In the genomic region with DNA sequence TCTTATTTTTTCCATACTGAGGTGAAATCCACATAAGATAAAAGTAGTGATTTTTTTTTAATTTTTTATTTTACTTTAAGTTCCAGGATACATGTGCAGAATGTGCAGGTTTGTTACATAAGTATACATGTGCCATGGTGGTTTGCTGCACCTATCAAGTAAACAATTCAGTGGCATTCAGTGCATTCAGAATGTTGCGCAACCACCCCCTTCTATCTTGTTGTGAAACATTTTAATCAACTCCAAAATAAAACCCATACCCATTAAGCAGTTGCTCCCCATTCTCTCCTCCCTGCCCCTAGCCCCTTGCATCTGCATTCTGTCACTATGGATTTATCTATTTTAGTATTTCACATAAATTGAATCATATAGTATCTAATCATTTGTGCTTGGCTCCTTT, we compare ENCODE assay signal across 18 cellular contexts.
"Had no signal": no experiment of that assay in that cellular context is flagged by ENCODE, and none has a peak within 500 bp of the region (broad histone marks: within the 10 kb centered on the region; RNA-seq: fewer than 3 reads in every experiment).

No MANE protein-coding gene starts in this region.

- H3K9ac ChIP-seq: neural progenitor cell had no signal

- H3K36me3 ChIP-seq: neural progenitor cell, ovary, suprapubic skin, thyroid gland had no signal

- H3K27ac ChIP-seq: foreskin keratinocyte, neural progenitor cell, ovary, suprapubic skin, thyroid gland had no signal

- H3K27me3 ChIP-seq: foreskin keratinocyte, neural progenitor cell, ovary, suprapubic skin, thyroid gland had no signal

- H3K4me2 ChIP-seq: neural progenitor cell had no signal

- H3K9me3 ChIP-seq: ovary, suprapubic skin, thyroid gland had no signal

- H3K4me3 ChIP-seq: lung, neural progenitor cell, ovary, suprapubic skin, thyroid gland had no signal

- H3K4me1 ChIP-seq: neural progenitor cell, suprapubic skin, thyroid gland had no signal

- DNase-seq: effector memory CD8-positive, alpha-beta T cell; erythroblast; foreskin keratinocyte; left colon; left ventricle myocardium superior; mesenchymal stem cell; midbrain; nucleus accumbens; ovary; right cardiac atrium; stimulated activated CD4-positive, alpha-beta T cell treated with anti-CD3 and anti-CD28 coated beads, Interleukin-4, amount 100 ng/mL, for 1 hour; stimulated activated CD8-positive, alpha-beta memory T cell treated with anti-CD3 and anti-CD28 coated beads, Interleukin-4, amount 100 ng/mL, for 48 hours; stimulated activated naive CD8-positive, alpha-beta T cell treated with anti-CD3 and anti-CD28 coated beads, Interleukin-15, Interleukin-2, amounts not matched to agents 100 U/mL and 50 U/mL, for 24 hours; thyroid gland had no signal

- FAIRE-seq: urothelium cell line had no signal

- H2AFZ ChIP-seq: neural progenitor cell had no signal
